Comparison of ENCODE assay signal across 1 cellular context in genomic region chr6:36666726-36667591, GRCh38.
TF ChIP-seq lines count a peak whose summit lies in the region.

No MANE protein-coding gene starts in this region.

TF ChIP-seq in HepG2, 621 proteins besides CTCF, POLR2A, EP300 and RAD21 (continued from another document and continues in another):
- TF ChIP-seq, protein P1, sequence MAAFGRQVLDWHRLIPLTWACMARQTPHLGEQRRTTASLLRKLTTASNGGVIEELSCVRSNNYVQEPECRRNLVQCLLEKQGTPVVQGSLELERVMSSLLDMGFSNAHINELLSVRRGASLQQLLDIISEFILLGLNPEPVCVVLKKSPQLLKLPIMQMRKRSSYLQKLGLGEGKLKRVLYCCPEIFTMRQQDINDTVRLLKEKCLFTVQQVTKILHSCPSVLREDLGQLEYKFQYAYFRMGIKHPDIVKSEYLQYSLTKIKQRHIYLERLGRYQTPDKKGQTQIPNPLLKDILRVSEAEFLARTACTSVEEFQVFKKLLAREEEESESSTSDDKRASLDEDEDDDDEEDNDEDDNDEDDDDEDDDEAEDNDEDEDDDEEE (CRISPR knock-in tag; IDR thresholded peaks at IDR 0.05): 0 out of 2 replicates have a peak, but pooled peaks have one; percentile 14
- TF ChIP-seq ARHGAP35 (CRISPR knock-in tag; IDR thresholded peaks at IDR 0.05; ENCODE audit: borderline replicate concordance) (peak; percentile 62; the same call in 1 of the 2 replicates), PRDM4 (CRISPR knock-in tag; IDR thresholded peaks at IDR 0.05; ENCODE audit: borderline replicate concordance) (no peak), MYPOP (CRISPR knock-in tag; IDR thresholded peaks at IDR 0.05) (peak; percentile 94), ZNF44 (CRISPR knock-in tag; IDR thresholded peaks at IDR 0.05) (no peak), LCORL (IDR thresholded peaks at IDR 0.05) (no peak), LCORL (CRISPR knock-in tag; IDR thresholded peaks at IDR 0.05) (peak; percentile 93), MATR3 (CRISPR knock-in tag; IDR thresholded peaks at IDR 0.05) (no peak), ZUFSP (CRISPR knock-in tag; IDR thresholded peaks at IDR 0.05; ENCODE audit: borderline replicate concordance) (no peak), MAX (IDR thresholded peaks at IDR 0.05) (peak; percentile 91), NR2F2 (IDR thresholded peaks at IDR 0.05; ENCODE audit: borderline replicate concordance, low read depth) (no peak), PHF8 (CRISPR knock-in tag; IDR thresholded peaks at IDR 0.05) (peak; percentile 74), ATF1 (CRISPR knock-in tag; IDR thresholded peaks at IDR 0.05) (no peak), ZNF12 (CRISPR knock-in tag; IDR thresholded peaks at IDR 0.05) (peak; percentile 92), ZNF543 (CRISPR knock-in tag; IDR thresholded peaks at IDR 0.05) (peak; percentile 82; the same call in 1 of the 2 replicates), GABPA (IDR thresholded peaks at IDR 0.05; ENCODE audit: low read depth, low read length) (no peak), GABPA (CRISPR knock-in tag; IDR thresholded peaks at IDR 0.05; ENCODE audit: low read depth) (peak; percentile 49; the same call in 1 of the 2 replicates), BHLHE40 (IDR thresholded peaks at IDR 0.05; ENCODE audit: low read length) (peak; percentile 70), POLR2AphosphoS5 (IDR thresholded peaks at IDR 0.05; ENCODE audit: low read depth, low read length) (peak; percentile 52; the same call in 1 of the 2 replicates), THAP7 (CRISPR knock-in tag; IDR thresholded peaks at IDR 0.05) (peak; percentile 90), ZNF34 (CRISPR knock-in tag; IDR thresholded peaks at IDR 0.05; ENCODE audit: borderline replicate concordance) (no peak), ZBTB7A (CRISPR knock-in tag; IDR thresholded peaks at IDR 0.05) (no peak; the same call in 1 of the 2 replicates), NFIB (CRISPR knock-in tag; IDR thresholded peaks at IDR 0.05; ENCODE audit: borderline replicate concordance) (no peak), HDAC1 (CRISPR knock-in tag; IDR thresholded peaks at IDR 0.05) (peak; percentile 97), ZNF891 (CRISPR knock-in tag; IDR thresholded peaks at IDR 0.05) (peak; percentile 98), ZNF235 (CRISPR knock-in tag; IDR thresholded peaks at IDR 0.05; ENCODE audit: borderline replicate concordance) (peak; percentile 84; the same call in 1 of the 2 replicates), ZNF747 (CRISPR knock-in tag; IDR thresholded peaks at IDR 0.05; ENCODE audit: borderline replicate concordance) (peak; percentile 86; the same call in 1 of the 2 replicates), ZFP36 (IDR thresholded peaks at IDR 0.05; ENCODE audit: borderline replicate concordance, low read depth, low read length, partially characterized antibody) (no peak), ZBTB39 (CRISPR knock-in tag; IDR thresholded peaks at IDR 0.05) (no peak), SNAPC2 (CRISPR knock-in tag; IDR thresholded peaks at IDR 0.05) (peak; percentile 65; the same call in 1 of the 2 replicates), ZNF263 (CRISPR knock-in tag; IDR thresholded peaks at IDR 0.05) (peak; percentile 80), PLRG1 (conservative IDR thresholded peaks at IDR 0.05) (no peak), ZMYM3 (CRISPR knock-in tag; IDR thresholded peaks at IDR 0.05) (peak; percentile 94), ZNF383 (CRISPR knock-in tag; IDR thresholded peaks at IDR 0.05; ENCODE audit: borderline replicate concordance) (no peak), ADNP (CRISPR knock-in tag; IDR thresholded peaks at IDR 0.05) (peak; percentile 61; the same call in 1 of the 2 replicates), IRF2 (CRISPR knock-in tag; IDR thresholded peaks at IDR 0.05) (peak; percentile 98), TCF7L2 (IDR thresholded peaks at IDR 0.05; ENCODE audit: low read depth, low read length) (no peak), NONO (IDR thresholded peaks at IDR 0.05) (no peak), NONO (CRISPR knock-in tag; conservative IDR thresholded peaks at IDR 0.05) (peak; percentile 89), ZNF577 (CRISPR knock-in tag; IDR thresholded peaks at IDR 0.05; ENCODE audit: borderline replicate concordance, low read depth) (no peak), ZNF773 (CRISPR knock-in tag; IDR thresholded peaks at IDR 0.05; ENCODE audit: borderline replicate concordance) (0 out of 2 replicates have a peak, but pooled peaks have one; percentile 56), FOXM1 (CRISPR knock-in tag; IDR thresholded peaks at IDR 0.05) (no peak), SNAI1 (CRISPR knock-in tag; IDR thresholded peaks at IDR 0.05; ENCODE audit: borderline replicate concordance) (peak; percentile 69; the same call in 1 of the 2 replicates), CHD4 (IDR thresholded peaks at IDR 0.05; ENCODE audit: borderline replicate concordance, low read length) (no peak), ZNF709 (CRISPR knock-in tag; IDR thresholded peaks at IDR 0.05) (peak; percentile 47; the same call in 1 of the 2 replicates), RARA (CRISPR knock-in tag; IDR thresholded peaks at IDR 0.05) (peak; percentile 81), CC2D1A (CRISPR knock-in tag; IDR thresholded peaks at IDR 0.05) (0 out of 2 replicates have a peak, but pooled peaks have one; percentile 68), ZBTB7B (CRISPR knock-in tag; IDR thresholded peaks at IDR 0.05) (peak; percentile 93), ZNF883 (CRISPR knock-in tag; IDR thresholded peaks at IDR 0.05; ENCODE audit: not compliant biosample characterization) (no peak), ZNF468 (CRISPR knock-in tag; IDR thresholded peaks at IDR 0.05) (0 out of 2 replicates have a peak, but pooled peaks have one; percentile 21), KDM5B (CRISPR knock-in tag; IDR thresholded peaks at IDR 0.05; ENCODE audit: borderline replicate concordance) (peak; percentile 95; the same call in 1 of the 2 replicates), RXRB (CRISPR knock-in tag; IDR thresholded peaks at IDR 0.05; ENCODE audit: borderline replicate concordance) (peak; percentile 87; the same call in 1 of the 2 replicates), ZNF691 (CRISPR knock-in tag; IDR thresholded peaks at IDR 0.05; ENCODE audit: borderline replicate concordance, low read depth) (peak; percentile 90; the same call in 1 of the 2 replicates), MAFK (conservative IDR thresholded peaks at IDR 0.05 in 1 of 2, IDR thresholded peaks at IDR 0.05 in 1 of 2; ENCODE audit: low read length in 2 of 2) (peak; percentile 55 to 65), SOX5 (CRISPR knock-in tag; IDR thresholded peaks at IDR 0.05; ENCODE audit: borderline replicate concordance) (peak; percentile 96)
- TF ChIP-seq, protein P2, sequence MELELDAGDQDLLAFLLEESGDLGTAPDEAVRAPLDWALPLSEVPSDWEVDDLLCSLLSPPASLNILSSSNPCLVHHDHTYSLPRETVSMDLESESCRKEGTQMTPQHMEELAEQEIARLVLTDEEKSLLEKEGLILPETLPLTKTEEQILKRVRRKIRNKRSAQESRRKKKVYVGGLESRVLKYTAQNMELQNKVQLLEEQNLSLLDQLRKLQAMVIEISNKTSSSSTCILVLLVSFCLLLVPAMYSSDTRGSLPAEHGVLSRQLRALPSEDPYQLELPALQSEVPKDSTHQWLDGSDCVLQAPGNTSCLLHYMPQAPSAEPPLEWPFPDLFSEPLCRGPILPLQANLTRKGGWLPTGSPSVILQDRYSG (CRISPR knock-in tag; IDR thresholded peaks at IDR 0.05): 0 out of 2 replicates have a peak, but pooled peaks have one; percentile 75
- TF ChIP-seq, protein P3, sequence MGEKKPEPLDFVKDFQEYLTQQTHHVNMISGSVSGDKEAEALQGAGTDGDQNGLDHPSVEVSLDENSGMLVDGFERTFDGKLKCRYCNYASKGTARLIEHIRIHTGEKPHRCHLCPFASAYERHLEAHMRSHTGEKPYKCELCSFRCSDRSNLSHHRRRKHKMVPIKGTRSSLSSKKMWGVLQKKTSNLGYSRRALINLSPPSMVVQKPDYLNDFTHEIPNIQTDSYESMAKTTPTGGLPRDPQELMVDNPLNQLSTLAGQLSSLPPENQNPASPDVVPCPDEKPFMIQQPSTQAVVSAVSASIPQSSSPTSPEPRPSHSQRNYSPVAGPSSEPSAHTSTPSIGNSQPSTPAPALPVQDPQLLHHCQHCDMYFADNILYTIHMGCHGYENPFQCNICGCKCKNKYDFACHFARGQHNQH (CRISPR knock-in tag; IDR thresholded peaks at IDR 0.05): peak; percentile 95
- TF ChIP-seq, protein P4, sequence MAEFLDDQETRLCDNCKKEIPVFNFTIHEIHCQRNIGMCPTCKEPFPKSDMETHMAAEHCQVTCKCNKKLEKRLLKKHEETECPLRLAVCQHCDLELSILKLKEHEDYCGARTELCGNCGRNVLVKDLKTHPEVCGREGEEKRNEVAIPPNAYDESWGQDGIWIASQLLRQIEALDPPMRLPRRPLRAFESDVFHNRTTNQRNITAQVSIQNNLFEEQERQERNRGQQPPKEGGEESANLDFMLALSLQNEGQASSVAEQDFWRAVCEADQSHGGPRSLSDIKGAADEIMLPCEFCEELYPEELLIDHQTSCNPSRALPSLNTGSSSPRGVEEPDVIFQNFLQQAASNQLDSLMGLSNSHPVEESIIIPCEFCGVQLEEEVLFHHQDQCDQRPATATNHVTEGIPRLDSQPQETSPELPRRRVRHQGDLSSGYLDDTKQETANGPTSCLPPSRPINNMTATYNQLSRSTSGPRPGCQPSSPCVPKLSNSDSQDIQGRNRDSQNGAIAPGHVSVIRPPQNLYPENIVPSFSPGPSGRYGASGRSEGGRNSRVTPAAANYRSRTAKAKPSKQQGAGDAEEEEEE (CRISPR knock-in tag; IDR thresholded peaks at IDR 0.05; ENCODE audit: borderline replicate concordance): no peak
